ENCODE assay signal across 9 cellular contexts in genomic region chr3:122514123-122515019, GRCh38. TPM values are rescaled to one million over a fixed set of nuclear protein-coding genes. Genes with fewer than 3 reads are reported as not detected.
DNase-seq lines count a peak whose midpoint lies in the region; ATAC-seq, FAIRE-seq and TF ChIP-seq lines count a peak whose summit lies in the region.
"Had no signal": no experiment of that assay in that cellular context is flagged by ENCODE, and none has a peak within 500 bp of the region (broad histone marks: within the 10 kb centered on the region; RNA-seq: fewer than 3 reads in every experiment).

KPNA1 (minus strand) TSS chr3:122514939; CDS start chr3:122496565, 18,374 bp downstream.

- H3K36me3 ChIP-seq in kidney (ENCODE audit: control insufficient read depth in 1 of 2, insufficient read depth in 2 of 2, low read length in 2 of 2): no peaks in the 10 kb centered on the region

- peak; percentile 89 for ATAC-seq in GM19035 (IDR thresholded peaks at IDR 0.05; ENCODE audit: unreplicated experiment)
- peak; percentile 86 for ATAC-seq in HG03342 (IDR thresholded peaks at IDR 0.05; ENCODE audit: unreplicated experiment)

- peak within 1 kb of the TSS; percentile 87 to 88 for H3K4me3 ChIP-seq in kidney (ENCODE audit: low read length in 2 of 2)

- peak within 1 kb of the TSS; percentile 94 to 95 for H3K27ac ChIP-seq in kidney (ENCODE audit: low read depth in 2 of 2, low read length in 2 of 2)

- no peak for TF ChIP-seq CTCF in kidney (IDR thresholded peaks at IDR 0.05; ENCODE audit: borderline replicate concordance, extremely low read depth, insufficient read depth)

- DNase-seq in AG20443 (ENCODE audit: low spot score): peak; percentile 99
- DNase-seq in NCI-H446 treated with DMSO at 0.1 percent for 48 hours (lab: John Stamatoyannopoulos, UW): peak; percentile 75
- DNase-seq in activated CD4-positive, alpha-beta T cell treated with anti-CD3 and anti-CD28 coated beads for 1 hour: peak; percentile 80
- DNase-seq in cerebellar nuclear complex (lab: John Stamatoyannopoulos, UW): peak; percentile 16 to 32
- peak; percentile 95 for DNase-seq in kidney
- DNase-seq in stimulated activated CD4-positive, alpha-beta T cell treated with anti-CD3 and anti-CD28 coated beads, Interleukin-15, amount 100 ng/mL, for 1 hour (ENCODE audit: low read depth in 1 of 2, low spot score in 1 of 2): peak; percentile 75 to 79

- peak within 1 kb of the TSS; percentile 52 to 75 for H3K9ac ChIP-seq in kidney (ENCODE audit: low read length in 2 of 2)

- peaks cover 2 to 3% of the 10 kb centered on the region in 2 donors for H3K4me1 ChIP-seq in kidney (ENCODE audit: control insufficient read depth in 1 of 2, insufficient read depth in 1 of 2, low read depth in 1 of 2, low read length in 2 of 2)

- intact Hi-C loops in kidney (cut with DNase I): no loop called here

- H3K9me3 ChIP-seq in kidney (ENCODE audit: control insufficient read depth in 1 of 2, low read length in 2 of 2): no peaks in the 10 kb centered on the region

- no peak for FAIRE-seq in kidney (lab: Jason Lieb, UNC)
- FAIRE-seq: endometrium had no signal

RNA-seq across cellular contexts. Expression of gene KPNA1, which starts in this region (rescaled TPM):
- 64.5 TPM for total RNA-seq in kidney
- polyA plus RNA-seq in kidney (ENCODE audit: insufficient read depth, low read depth, low replicate concordance): 16.8 TPM

Comparison
In these comparisons a context has a peak if more than half of its experiments do, and no peak if none do; other contexts are left out.
1. Peak in every context shown above with its lines: DNase-seq, ATAC-seq, H3K4me3 ChIP-seq and H3K27ac ChIP-seq.
2. DNase-seq: peak in every context shown above with its lines; median percentile 99 in AG20443; 95 in kidney; 80 in activated CD4-positive, alpha-beta T cell treated with anti-CD3 and anti-CD28 coated beads for 1 hour; 77 in stimulated activated CD4-positive, alpha-beta T cell treated with anti-CD3 and anti-CD28 coated beads, Interleukin-15, amount 100 ng/mL, for 1 hour; 75 in NCI-H446 treated with DMSO at 0.1 percent for 48 hours; 24 in cerebellar nuclear complex.